9 cellular contexts compared by ENCODE assay signal in genomic region chr3:8768364-8769087, GRCh38. TPM values are rescaled to one million over a fixed set of nuclear protein-coding genes. Genes with fewer than 3 reads are reported as not detected.
DNase-seq lines count a peak whose midpoint lies in the region; ATAC-seq and TF ChIP-seq lines count a peak whose summit lies in the region.
"Had no signal": no experiment of that assay in that cellular context is flagged by ENCODE, and none has a peak within 500 bp of the region (broad histone marks: within the 10 kb centered on the region; RNA-seq: fewer than 3 reads in every experiment).

No MANE protein-coding gene starts in this region.

- H3K4me1 ChIP-seq in foreskin keratinocyte (no peaks in the 10 kb centered on the region), thoracic aorta (ENCODE audit: control insufficient read depth in 1 of 2, low read depth in 2 of 2) (peaks cover 8 to 29% of the 10 kb centered on the region in 2 donors)

- H3K27me3 ChIP-seq in foreskin keratinocyte (peaks cover 33% of the 10 kb centered on the region), thoracic aorta (replicated peaks; ENCODE audit: insufficient read depth) (no peaks in the 10 kb centered on the region)

- H3K27ac ChIP-seq in foreskin keratinocyte (no peak overlapping the region), thoracic aorta (no peak overlapping the region)
- H3K27ac ChIP-seq: BLaER1 treated with 17β-estradiol and CSF1 and Interleukin-3, amounts not matched to agents 10 nM and 100 nM had no signal

- TF ChIP-seq CTCF in foreskin keratinocyte (conservative IDR thresholded peaks at IDR 0.05) = no peak
- TF ChIP-seq CTCF in thoracic aorta (IDR thresholded peaks at IDR 0.05) = no peak

- no peaks in the 10 kb centered on the region for H3K36me3 ChIP-seq in thoracic aorta

- DNase-seq in NCI-H2029 treated with DMSO at 0.1 percent for 48 hours (lab: John Stamatoyannopoulos, UW) (peak; percentile 38), NCI-H2029 (lab: John Stamatoyannopoulos, UW) (no peak), NCI-H69 (lab: John Stamatoyannopoulos, UW) (peak; percentile 37), foreskin keratinocyte (no peak), thoracic aorta (ENCODE audit: low spot score) (no peak), amniotic stem cell (lab: John Stamatoyannopoulos, UW) (no peak)
- no peak for DNase-seq in stimulated activated CD4-positive, alpha-beta T cell treated with anti-CD3 and anti-CD28 coated beads, Interleukin-1b, Interleukin-23, amount 100 ng/mL, for 48 hours

- ATAC-seq in GM21825 (IDR thresholded peaks at IDR 0.05; ENCODE audit: unreplicated experiment) = peak; percentile 27
- peak; percentile 3 for ATAC-seq in foreskin keratinocyte
- ATAC-seq in thoracic aorta (ENCODE audit: insufficient number of reproducible peaks, low FRiP score, low read depth) = no peak

- H3K4me3 ChIP-seq in thoracic aorta = peak overlapping the region; percentile 69

- no peaks in the 10 kb centered on the region for H3K9me3 ChIP-seq in thoracic aorta

RNA-seq across cellular contexts. Expression of gene OXTR, which starts 0.9 kb away (rescaled TPM):
- total RNA-seq in foreskin keratinocyte (0.63 and 0.95 TPM in 2 replicates), thoracic aorta (10 to 100 TPM in 1 of 2 donors, 1 to 10 TPM in 1; 2.3 to 55.1 TPM)
- polyA plus RNA-seq in foreskin keratinocyte = 0.30 and 0.43 TPM in 2 replicates

RNA-seq across cellular contexts. Expression of gene CAV3, which starts 34.9 kb away (rescaled TPM):
- total RNA-seq in foreskin keratinocyte (not detected in 2 replicates), thoracic aorta (not detected)
- polyA plus RNA-seq in foreskin keratinocyte = not detected in 2 replicates

Comparison
In these comparisons a context has a peak if more than half of its experiments do, and no peak if none do; other contexts are left out.
1. DNase-seq: peak in NCI-H2029 treated with DMSO at 0.1 percent for 48 hours (single experiment) and NCI-H69 (single experiment); none in NCI-H2029 (single experiment), foreskin keratinocyte (0 of 2), thoracic aorta (single experiment), stimulated activated CD4-positive, alpha-beta T cell treated with anti-CD3 and anti-CD28 coated beads, Interleukin-1b, Interleukin-23, amount 100 ng/mL, for 48 hours (single experiment) and amniotic stem cell (single experiment).